18 cellular contexts compared by ENCODE assay signal in the genomic region with DNA sequence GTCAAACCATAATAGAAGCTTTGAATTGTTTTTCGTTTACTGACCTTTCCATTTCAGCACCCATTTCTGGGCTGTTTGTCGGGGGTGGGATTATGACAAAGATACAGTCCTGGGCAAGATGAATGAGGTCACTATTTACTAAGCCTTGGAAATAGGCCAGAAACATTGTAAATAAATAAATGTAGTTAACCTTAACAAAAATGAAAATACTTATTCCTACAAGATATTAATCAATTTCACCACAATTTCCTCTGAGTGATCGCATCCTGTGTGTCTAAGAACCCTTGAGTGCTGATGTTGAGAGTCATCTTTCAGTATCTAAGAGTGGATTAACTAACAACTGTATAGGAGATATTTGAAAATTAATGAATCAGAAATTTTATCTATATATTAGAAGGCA. TPM values are rescaled to one million over a fixed set of nuclear protein-coding genes. Genes with fewer than 3 reads are reported as not detected.
A peak's percentile ranks its signal among the peaks of the same experiment; 100 is the strongest.
DNase-seq lines count a peak whose midpoint lies in the region; ATAC-seq and TF ChIP-seq lines count a peak whose summit lies in the region.
"Had no signal": no experiment of that assay in that cellular context is flagged by ENCODE, and none has a peak within 500 bp of the region (broad histone marks: within the 10 kb centered on the region; RNA-seq: fewer than 3 reads in every experiment).

No MANE protein-coding gene starts in this region.

- no peak overlapping the region for H2AFZ ChIP-seq in PC-3 (ENCODE audit: low read length)

- H3K9me3 Mint-ChIP-seq in stimulated activated naive CD8-positive, alpha-beta T cell treated with anti-CD3 and anti-CD28 coated beads, Interleukin-15, Interleukin-2, amounts not matched to agents 100 ng/mL and 50 ng/mL, for 24 hours = peaks cover 3% of the 10 kb centered on the region

- no peak for DNase-seq in stimulated activated naive CD8-positive, alpha-beta T cell treated with anti-CD3 and anti-CD28 coated beads, Interleukin-15, Interleukin-2, amounts not matched to agents 100 U/mL and 50 U/mL, for 24 hours
- peak; percentile 68 for DNase-seq in PC-3
- DNase-seq in choroid plexus epithelial cell (ENCODE audit: low read depth) = peak; percentile 33
- no peak for DNase-seq in SIG-M5 treated with dmso at 0.1 percent for 504 hours (lab: John Stamatoyannopoulos, UW; ENCODE audit: unreplicated experiment)
- no peak for DNase-seq in NCI-H1694 (lab: John Stamatoyannopoulos, UW)
- DNase-seq: C1 segment of cervical spinal cord; heart left ventricle; NCI-H146; NCI-H526 treated with DMSO at 0.1 percent for 48 hours; right cardiac atrium; SHP77; stimulated activated CD4-positive, alpha-beta T cell treated with anti-CD3 and anti-CD28 coated beads, Interleukin-4, amount 100 ng/mL, for 4 hours; stomach had no signal

- no peak for TF ChIP-seq CTCF in PC-3 (conservative IDR thresholded peaks at IDR 0.05; ENCODE audit: low read depth, low read length)
- TF ChIP-seq CTCF in choroid plexus epithelial cell (conservative IDR thresholded peaks at IDR 0.05; ENCODE audit: low read depth, low read length) = no peak

- no peak overlapping the region for H3K27ac ChIP-seq in PC-3 (ENCODE audit: low read length)
- H3K27ac ChIP-seq: epithelial cell of prostate, stomach had no signal

- no peaks in the 10 kb centered on the region for H3K9me2 ChIP-seq in PC-3 (replicated peaks; ENCODE audit: low read length)

- peaks cover 83% of the 10 kb centered on the region for H3K4me1 Mint-ChIP-seq in stimulated activated naive CD8-positive, alpha-beta T cell treated with anti-CD3 and anti-CD28 coated beads, Interleukin-15, Interleukin-2, amounts not matched to agents 100 ng/mL and 50 ng/mL, for 24 hours (ENCODE audit: low read depth)

- peaks cover 75% of the 10 kb centered on the region for H3K36me3 Mint-ChIP-seq in stimulated activated naive CD8-positive, alpha-beta T cell treated with anti-CD3 and anti-CD28 coated beads, Interleukin-15, Interleukin-2, amounts not matched to agents 100 ng/mL and 50 ng/mL, for 24 hours (ENCODE audit: low read depth)

- H3K4me2 ChIP-seq in PC-3 (ENCODE audit: low read length) = peak overlapping the region; percentile 6

- H3F3A ChIP-seq in PC-3 (ENCODE audit: low read length, unreplicated experiment) = no peaks in the 10 kb centered on the region

- no peaks in the 10 kb centered on the region for H3K27me3 ChIP-seq in PC-3 (ENCODE audit: low read length)
- H3K27me3 ChIP-seq: heart left ventricle, stomach had no signal

- no peaks in the 10 kb centered on the region for H3K27me3 Mint-ChIP-seq in stimulated activated naive CD8-positive, alpha-beta T cell treated with anti-CD3 and anti-CD28 coated beads, Interleukin-15, Interleukin-2, amounts not matched to agents 100 ng/mL and 50 ng/mL, for 24 hours

- no TSS peak for BruUV-seq in PC-3 (replicated peaks; lab: Mats Ljungman, UMichigan)

- CTCF ChIA-PET in PC-3 (lab: Charles Lee) = no interaction called here

- H4K20me1 ChIP-seq in PC-3 (ENCODE audit: low read length) = no peaks in the 10 kb centered on the region

- POLR2A ChIA-PET in PC-3 (lab: Charles Lee; ENCODE audit: unreplicated experiment) = no interaction called here

- no peaks in the 10 kb centered on the region for H3K79me2 ChIP-seq in PC-3 (ENCODE audit: low read length)

- H3K9me3 ChIP-seq in PC-3 (ENCODE audit: low read length) = no peaks in the 10 kb centered on the region
- H3K9me3 ChIP-seq: heart left ventricle, stomach had no signal

- H3K4me3 ChIP-seq in PC-3 (ENCODE audit: low read length) = no peak overlapping the region
- H3K4me3 ChIP-seq in choroid plexus epithelial cell (ENCODE audit: low read depth, low read length) = no peak overlapping the region
- H3K4me3 ChIP-seq: heart left ventricle, stomach had no signal

- no peak overlapping the region for H3K9ac ChIP-seq in PC-3 (ENCODE audit: low read length)

- intact Hi-C loops in PC-3 (cut with micrococcal nuclease) = loop anchor here (5.0 kb wide), 1 partner anchor 81 kb away; no protein-coding TSS in a partner anchor

- H3K4me3 Mint-ChIP-seq in stimulated activated naive CD8-positive, alpha-beta T cell treated with anti-CD3 and anti-CD28 coated beads, Interleukin-15, Interleukin-2, amounts not matched to agents 100 ng/mL and 50 ng/mL, for 24 hours = peak overlapping the region; percentile 63

- ATAC-seq in stimulated activated naive CD8-positive, alpha-beta T cell treated with anti-CD3 and anti-CD28 coated beads, Interleukin-15, Interleukin-2, amounts not matched to agents 100 U/mL and 50 U/mL, for 24 hours = no peak
- peak; percentile 20; the same call in 1 of the 2 replicates for ATAC-seq in PC-3
- no peak for ATAC-seq in GM19452 (IDR thresholded peaks at IDR 0.05; ENCODE audit: unreplicated experiment)
- ATAC-seq in GM19035 (IDR thresholded peaks at IDR 0.05; ENCODE audit: unreplicated experiment) = no peak
- ATAC-seq: left lobe of liver, right cardiac atrium had no signal

- H3K4me1 ChIP-seq in PC-3 (ENCODE audit: insufficient read depth, low read length) = peaks cover 18% of the 10 kb centered on the region

- H3K36me3 ChIP-seq in PC-3 (ENCODE audit: low read depth, low read length) = no peaks in the 10 kb centered on the region
- H3K36me3 ChIP-seq: stomach had no signal

- peak overlapping the region; percentile 74 for H3K27ac Mint-ChIP-seq in stimulated activated naive CD8-positive, alpha-beta T cell treated with anti-CD3 and anti-CD28 coated beads, Interleukin-15, Interleukin-2, amounts not matched to agents 100 ng/mL and 50 ng/mL, for 24 hours

RNA-seq across cellular contexts. Expression of gene ITGA4, which starts 14.0 kb away (rescaled TPM):
- 0.81 and 1.0 TPM in 2 replicates for total RNA-seq in PC-3 (2014; rRNA removed)

Comparison
In these comparisons a context has a peak if more than half of its experiments do, and no peak if none do; other contexts are left out.
1. DNase-seq: peak in PC-3 (single experiment) and choroid plexus epithelial cell (single experiment); none in stimulated activated naive CD8-positive, alpha-beta T cell treated with anti-CD3 and anti-CD28 coated beads, Interleukin-15, Interleukin-2, amounts not matched to agents 100 U/mL and 50 U/mL, for 24 hours (single experiment), SIG-M5 treated with dmso at 0.1 percent for 504 hours (single experiment) and NCI-H1694 (single experiment).